11 cellular contexts compared by ENCODE assay signal in genomic region chr12:25591132-25591531, GRCh38. TPM values are rescaled to one million over a fixed set of nuclear protein-coding genes. Genes with fewer than 3 reads are reported as not detected.
A peak's percentile ranks its signal among the peaks of the same experiment; 100 is the strongest.
DNase-seq lines count a peak whose midpoint lies in the region; ATAC-seq and TF ChIP-seq lines count a peak whose summit lies in the region.
"Had no signal": no experiment of that assay in that cellular context is flagged by ENCODE, and none has a peak within 500 bp of the region (broad histone marks: within the 10 kb centered on the region; RNA-seq: fewer than 3 reads in every experiment).

No MANE protein-coding gene starts in this region.

- no peak overlapping the region for H3K4me3 ChIP-seq in CD4-positive, CD25-positive, alpha-beta regulatory T cell (ENCODE audit: low read depth, low read length)
- no peak overlapping the region for H3K4me3 ChIP-seq in astrocyte of the cerebellum (ENCODE audit: low read depth, low read length)
- H3K4me3 ChIP-seq in esophagus muscularis mucosa: no peak overlapping the region
- no peak overlapping the region for H3K4me3 ChIP-seq in vagina

- no peak for ATAC-seq in CD4-positive, CD25-positive, alpha-beta regulatory T cell (ENCODE audit: low read depth in 2 of 2)

- no peak overlapping the region for H3K27ac ChIP-seq in CD4-positive, CD25-positive, alpha-beta regulatory T cell (ENCODE audit: insufficient read depth, low read length, poor library complexity, severe bottlenecking)
- no peak overlapping the region for H3K27ac ChIP-seq in esophagus muscularis mucosa (replicated peaks in 1 of 4)
- H3K27ac ChIP-seq in vagina: no peak overlapping the region

- H3K4me1 Mint-ChIP-seq in CD4-positive, CD25-positive, alpha-beta regulatory T cell: peaks cover 4 to 27% (median 7%) of the 10 kb centered on the region in 4 donors
- H3K4me1 Mint-ChIP-seq: neural crest cell had no signal

- TF ChIP-seq POLR2A in esophagus muscularis mucosa (IDR thresholded peaks at IDR 0.05; ENCODE audit: low read depth): no peak
- TF ChIP-seq POLR2A in vagina (IDR thresholded peaks at IDR 0.05): no peak

- H3K9me3 Mint-ChIP-seq in CD4-positive, CD25-positive, alpha-beta regulatory T cell: peaks cover 0 to 14% (median 5%) of the 10 kb centered on the region in 7 donors

- TF ChIP-seq CTCF in astrocyte of the cerebellum (IDR thresholded peaks at IDR 0.05; ENCODE audit: low read depth, low read length, missing control alignments) (peak; percentile 7), esophagus muscularis mucosa (IDR thresholded peaks at IDR 0.05) (no peak), vagina (IDR thresholded peaks at IDR 0.05) (no peak)

- no peaks in the 10 kb centered on the region for H3K36me3 ChIP-seq in CD4-positive, CD25-positive, alpha-beta regulatory T cell (ENCODE audit: control insufficient read depth, insufficient read depth, low read length)
- no peaks in the 10 kb centered on the region for H3K36me3 ChIP-seq in esophagus muscularis mucosa
- no peaks in the 10 kb centered on the region for H3K36me3 ChIP-seq in vagina

- H3K36me3 Mint-ChIP-seq in CD4-positive, CD25-positive, alpha-beta regulatory T cell: no peaks in the 10 kb centered on the region

- TF ChIP-seq EP300 in esophagus muscularis mucosa (IDR thresholded peaks at IDR 0.05): no peak

- peaks cover 5% of the 10 kb centered on the region for H3K27me3 Mint-ChIP-seq in CD4-positive, CD25-positive, alpha-beta regulatory T cell

- intact Hi-C loops in esophagus muscularis mucosa (cut with DNase I): no loop called here
- intact Hi-C loops in vagina (cut with DNase I): no loop called here

- in situ Hi-C loops in astrocyte of the cerebellum (cut with HindIII; ENCODE audit: low sequenced_read_pairs): no loop called here

- H3K27me3 ChIP-seq in CD4-positive, CD25-positive, alpha-beta regulatory T cell (ENCODE audit: control insufficient read depth, insufficient read depth, low read length): no peaks in the 10 kb centered on the region
- no peaks in the 10 kb centered on the region for H3K27me3 ChIP-seq in esophagus muscularis mucosa
- H3K27me3 ChIP-seq in vagina: no peaks in the 10 kb centered on the region

- no peak overlapping the region for H3K4me3 Mint-ChIP-seq in CD4-positive, CD25-positive, alpha-beta regulatory T cell
- H3K4me3 Mint-ChIP-seq: activated T-cell treated with anti-CD3 and anti-CD28 coated beads, Interleukin-2, amount 50 U/mL, for 4 hours; neural crest cell had no signal

- DNase-seq in CD4-positive, CD25-positive, alpha-beta regulatory T cell: no peak
- DNase-seq in HuH-7 (ENCODE audit: low spot score): peak; percentile 10
- no peak for DNase-seq in astrocyte of the cerebellum (ENCODE audit: low read depth)
- peak; percentile 21 for DNase-seq in iris pigment epithelial cell (ENCODE audit: low read depth)
- DNase-seq in superior temporal gyrus (ENCODE audit: extremely low spot score): no peak
- DNase-seq in esophagus muscularis mucosa (ENCODE audit: extremely low spot score): no peak
- DNase-seq in vagina (ENCODE audit: extremely low spot score in 2 of 2): no peak
- no peak for DNase-seq in activated CD4-positive, CD25-positive, alpha-beta regulatory T cell treated with anti-CD3 and anti-CD28 coated beads, Interleukin-2, amount 50 U/mL, for 72 hours
- DNase-seq: activated T-cell treated with anti-CD3 and anti-CD28 coated beads, Interleukin-2, amount 50 U/mL, for 4 hours; left cardiac atrium had no signal

- H3K27ac Mint-ChIP-seq in CD4-positive, CD25-positive, alpha-beta regulatory T cell: peak overlapping the region in 2 of 3 donors; percentile 7 to 97

- H3K4me1 ChIP-seq in CD4-positive, CD25-positive, alpha-beta regulatory T cell (ENCODE audit: control insufficient read depth, insufficient read depth, low read length, poor library complexity, severe bottlenecking): no peaks in the 10 kb centered on the region
- H3K4me1 ChIP-seq in esophagus muscularis mucosa (peaks cover 0 to 3% (median 0%) of the 10 kb centered on the region in 4 donors), vagina (no peaks in the 10 kb centered on the region)

- H3K9me3 ChIP-seq in CD4-positive, CD25-positive, alpha-beta regulatory T cell (ENCODE audit: control insufficient read depth in 2 of 2, low read length in 2 of 2): no peaks in the 10 kb centered on the region
- H3K9me3 ChIP-seq in esophagus muscularis mucosa (no peaks in the 10 kb centered on the region), vagina (peaks cover 3% of the 10 kb centered on the region)

RNA-seq across cellular contexts. Expression of gene LMNTD1, which starts 38.0 kb away (rescaled TPM):
- total RNA-seq in CD4-positive, CD25-positive, alpha-beta regulatory T cell: not detected
- not detected for polyA plus RNA-seq in CD4-positive, CD25-positive, alpha-beta regulatory T cell
- total RNA-seq in esophagus muscularis mucosa (1 to 10 TPM in 2 of 4 donors, under 1 TPM in 1, not detected in 1; 0.75 to 1.8 (median 1.2) TPM), vagina (not detected)
- total RNA-seq: activated T-cell treated with anti-CD3 and anti-CD28 coated beads, Interleukin-2, amount 50 U/mL, for 4 hours; neural crest cell had no signal

Comparison
In these comparisons a context has a peak if more than half of its experiments do, and no peak if none do; other contexts are left out.
1. DNase-seq: peak in HuH-7 (single experiment) and iris pigment epithelial cell (single experiment); none in CD4-positive, CD25-positive, alpha-beta regulatory T cell (0 of 3), astrocyte of the cerebellum (single experiment), superior temporal gyrus (single experiment), esophagus muscularis mucosa (single experiment), vagina (0 of 2) and activated CD4-positive, CD25-positive, alpha-beta regulatory T cell treated with anti-CD3 and anti-CD28 coated beads, Interleukin-2, amount 50 U/mL, for 72 hours (single experiment).